Comparison of ENCODE assay signal across 9 cellular contexts in the genomic region with DNA sequence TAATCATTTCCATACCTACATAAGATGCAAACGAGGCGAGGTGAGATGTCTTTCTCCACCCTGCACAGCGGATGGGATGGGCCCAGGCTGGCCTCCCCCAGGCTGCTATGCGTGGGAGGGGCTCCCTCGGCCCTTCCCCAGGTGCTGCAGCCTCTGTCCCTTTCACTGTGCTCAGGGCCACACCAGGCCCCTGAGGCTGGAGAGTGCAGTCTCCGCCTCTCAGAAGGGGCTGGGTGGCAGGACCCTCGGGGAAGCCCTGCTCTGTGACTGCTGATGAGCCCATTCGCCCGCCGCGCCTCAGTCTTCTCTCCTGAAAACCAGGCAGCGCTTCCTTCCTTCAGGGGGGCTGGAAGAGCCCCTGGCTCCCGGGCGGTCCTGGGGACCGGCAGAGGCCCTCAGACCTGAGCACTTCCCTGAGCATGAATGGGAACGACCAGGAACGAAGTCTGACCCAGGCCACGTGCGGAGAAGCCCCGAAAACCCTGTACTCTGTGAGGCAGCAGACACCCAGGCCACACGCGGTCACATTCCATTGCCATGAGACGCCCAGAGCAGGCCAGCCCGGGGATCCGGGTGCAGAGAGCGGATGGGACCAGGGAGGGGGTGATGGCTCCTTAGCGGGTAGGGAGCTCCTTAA. TPM values are rescaled to one million over a fixed set of nuclear protein-coding genes. Genes with fewer than 3 reads are reported as not detected.
DNase-seq lines count a peak whose midpoint lies in the region; ATAC-seq and TF ChIP-seq lines count a peak whose summit lies in the region.
"Had no signal": no experiment of that assay in that cellular context is flagged by ENCODE, and none has a peak within 500 bp of the region (broad histone marks: within the 10 kb centered on the region; RNA-seq: fewer than 3 reads in every experiment).

No MANE protein-coding gene starts in this region.

- H3K9me3 ChIP-seq in PC-9 (ENCODE audit: insufficient read depth, low read depth), result no peaks in the 10 kb centered on the region
- H3K9me3 ChIP-seq: BLaER1 had no signal

- H3K4me3 Mint-ChIP-seq in nephron, result peak overlapping the region in 1 of 3 experiments; percentile 26
- no peak overlapping the region for H3K4me3 Mint-ChIP-seq in activated CD4-positive, alpha-beta T cell treated with anti-CD3 and anti-CD28 coated beads for 36 hours

- peak overlapping the region; percentile 68 for H3K27ac ChIP-seq in PC-9
- H3K27ac ChIP-seq: BLaER1 had no signal

- TF ChIP-seq CTCF in PC-9 (conservative IDR thresholded peaks at IDR 0.05) (no peak), nephron (IDR thresholded peaks at IDR 0.05; ENCODE audit: unreplicated experiment in 3 of 3) (no peak)

- H3K4me1 Mint-ChIP-seq in nephron, result peaks cover 58% of the 10 kb centered on the region
- H3K4me1 Mint-ChIP-seq in activated CD4-positive, alpha-beta T cell treated with anti-CD3 and anti-CD28 coated beads for 36 hours, result no peaks in the 10 kb centered on the region

- no peak overlapping the region for H2AFZ ChIP-seq in PC-9

- H3K4me3 ChIP-seq in PC-9, result no peak overlapping the region
- H3K4me3 ChIP-seq: BLaER1 had no signal

- peak; percentile 89 for DNase-seq in AG08395 (ENCODE audit: low spot score)
- peak; percentile 85 to 89 for DNase-seq in PC-9
- peak; percentile 55 for DNase-seq in fibroblast of gingiva (ENCODE audit: low read depth)
- no peak for DNase-seq in activated CD4-positive, alpha-beta T cell treated with anti-CD3 and anti-CD28 coated beads for 36 hours
- DNase-seq in superior temporal gyrus (ENCODE audit: extremely low spot score), result no peak

- H3K4me2 ChIP-seq in PC-9, result peak overlapping the region; percentile 77
- H3K4me2 ChIP-seq: BLaER1 had no signal

- no peaks in the 10 kb centered on the region for H3K27me3 Mint-ChIP-seq in nephron (ENCODE audit: low read depth)
- no peaks in the 10 kb centered on the region for H3K27me3 Mint-ChIP-seq in activated CD4-positive, alpha-beta T cell treated with anti-CD3 and anti-CD28 coated beads for 36 hours

- intact Hi-C loops in PC-9 (cut with micrococcal nuclease; ENCODE audit: unreplicated experiment), result loop anchor here (1.0 kb wide), 1 partner anchor 9 kb away; no protein-coding TSS in a partner anchor
- intact Hi-C loops in activated CD4-positive, alpha-beta T cell treated with anti-CD3 and anti-CD28 coated beads for 36 hours (cut with DNase I, micrococcal nuclease), result no loop called here

- CTCF ChIA-PET in PC-9 (lab: Charles Lee), result interaction anchor here (0.6 to 0.7 kb wide), 2 partner anchors 9 to 81 kb away, joined by 3 read pairs; no protein-coding TSS in a partner anchor
- CTCF ChIA-PET in activated CD4-positive, alpha-beta T cell treated with anti-CD3 and anti-CD28 coated beads for 36 hours (lab: Charles Lee), result no interaction called here

- peaks cover 21% of the 10 kb centered on the region; the same call in 1 of the 2 replicates for H3F3A ChIP-seq in PC-9 (ENCODE audit: insufficient read depth, low read depth)

- peak overlapping the region; percentile 76 to 87 (median 81) for H3K27ac Mint-ChIP-seq in nephron
- no peak overlapping the region for H3K27ac Mint-ChIP-seq in activated CD4-positive, alpha-beta T cell treated with anti-CD3 and anti-CD28 coated beads for 36 hours

- TSS peak; percentile 32 for BruUV-seq in PC-9 (replicated peaks; lab: Mats Ljungman, UMichigan)

- H3K9me3 Mint-ChIP-seq in nephron, result no peaks in the 10 kb centered on the region
- peaks cover 4% of the 10 kb centered on the region for H3K9me3 Mint-ChIP-seq in activated CD4-positive, alpha-beta T cell treated with anti-CD3 and anti-CD28 coated beads for 36 hours (ENCODE audit: low read depth)

- no peak for ATAC-seq in activated CD4-positive, alpha-beta T cell treated with anti-CD3 and anti-CD28 coated beads for 36 hours
- ATAC-seq in HG02970 (IDR thresholded peaks at IDR 0.05; ENCODE audit: low FRiP score, unreplicated experiment) (no peak), HG03039 (IDR thresholded peaks at IDR 0.05; ENCODE audit: unreplicated experiment) (no peak)

- peaks cover 29% of the 10 kb centered on the region for H3K4me1 ChIP-seq in PC-9 (replicated peaks; ENCODE audit: insufficient read depth)

- peaks cover 4% of the 10 kb centered on the region for H3K36me3 Mint-ChIP-seq in nephron (ENCODE audit: low read depth)
- no peaks in the 10 kb centered on the region for H3K36me3 Mint-ChIP-seq in activated CD4-positive, alpha-beta T cell treated with anti-CD3 and anti-CD28 coated beads for 36 hours (ENCODE audit: low read depth)

- POLR2A ChIA-PET in PC-9 (lab: Charles Lee; ENCODE audit: unreplicated experiment), result no interaction called here
- POLR2A ChIA-PET in activated CD4-positive, alpha-beta T cell treated with anti-CD3 and anti-CD28 coated beads for 36 hours (lab: Charles Lee), result no interaction called here

- no peaks in the 10 kb centered on the region for H3K9me2 ChIP-seq in PC-9 (ENCODE audit: insufficient read depth)

- no peaks in the 10 kb centered on the region for H3K36me3 ChIP-seq in PC-9 (ENCODE audit: low read depth)
- H3K36me3 ChIP-seq: BLaER1 had no signal

- H3K79me2 ChIP-seq in PC-9 (ENCODE audit: low read depth), result no peaks in the 10 kb centered on the region

- no peaks in the 10 kb centered on the region for H4K20me1 ChIP-seq in PC-9 (ENCODE audit: insufficient read depth)
- H4K20me1 ChIP-seq: BLaER1 had no signal

- no peaks in the 10 kb centered on the region for H3K27me3 ChIP-seq in PC-9 (ENCODE audit: insufficient read depth, low read depth)
- H3K27me3 ChIP-seq: BLaER1 had no signal

RNA-seq across cellular contexts. Expression of gene NOTCH1, which starts 21.9 kb away (rescaled TPM):
- total RNA-seq in PC-9 (2021), result 39.2 and 51.4 TPM in 2 replicates
- total RNA-seq in activated CD4-positive, alpha-beta T cell treated with anti-CD3 and anti-CD28 coated beads for 36 hours, result 10 to 100 TPM; 70.0 to 79.4 TPM

Comparison
In these comparisons a context has a peak if more than half of its experiments do, and no peak if none do; other contexts are left out.
1. DNase-seq: peak in AG08395 (single experiment), PC-9 (2 of 2) and fibroblast of gingiva (single experiment); none in activated CD4-positive, alpha-beta T cell treated with anti-CD3 and anti-CD28 coated beads for 36 hours (single experiment) and superior temporal gyrus (single experiment).